20 cellular contexts compared by ENCODE assay signal in genomic region chr16:58488531-58488930, GRCh38. TPM values are rescaled to one million over a fixed set of nuclear protein-coding genes. Genes with fewer than 3 reads are reported as not detected.
"Had no signal": no experiment of that assay in that cellular context is flagged by ENCODE, and none has a peak within 500 bp of the region (broad histone marks: within the 10 kb centered on the region; RNA-seq: fewer than 3 reads in every experiment).

No MANE protein-coding gene starts in this region.

- H3K4me1 Mint-ChIP-seq: activated CD4-positive, alpha-beta T cell treated with anti-CD3 and anti-CD28 coated beads, Interleukin-2, amount 10 ng/mL, durations not matched to agents 24 days and 14 days had no signal

- H3K4me1 ChIP-seq: foreskin keratinocyte had no signal

- H3K27me3 ChIP-seq: ovary, vagina had no signal

- DNase-seq: activated CD4-positive, alpha-beta T cell treated with anti-CD3 and anti-CD28 coated beads, Interleukin-2, amount 10 ng/mL, durations not matched to agents 24 days and 14 days; activated CD4-positive, CD25-positive, alpha-beta regulatory T cell; activated CD8-positive, alpha-beta memory T cell treated with anti-CD3 and anti-CD28 coated beads, Interleukin-2, amount 50 U/mL, for 4 hours; activated CD8-positive, alpha-beta T cell treated with anti-CD3 and anti-CD28 coated beads, Interleukin-2, amount 10 ng/mL, durations not matched to agents 7 days and 5 days; activated gamma-delta T cell; activated T-cell treated with anti-CD3 and anti-CD28 coated beads, Interleukin-2, amount 50 U/mL, for 72 hours; effector CD8-positive, alpha-beta T cell; foreskin keratinocyte; glutamatergic neuron; midbrain; ovary; sigmoid colon; stimulated activated CD4-positive, alpha-beta T cell treated with anti-CD3 and anti-CD28 coated beads, Interleukin-1b, Interleukin-23, amount 100 ng/mL, for 48 hours; stomach had no signal

- H3K9me3 Mint-ChIP-seq: activated CD4-positive, alpha-beta T cell treated with anti-CD3 and anti-CD28 coated beads, Interleukin-2, amount 10 ng/mL, durations not matched to agents 24 days and 14 days; activated T-cell treated with anti-CD3 and anti-CD28 coated beads, Interleukin-2, amount 50 U/mL, for 72 hours; brain; neural crest cell had no signal

- H3K36me3 ChIP-seq: ovary, sigmoid colon, stomach, thoracic aorta, vagina had no signal

- H3K36me3 Mint-ChIP-seq: activated naive CD8-positive, alpha-beta T cell; brain had no signal

- H3K4me3 ChIP-seq: lung, ovary, vagina had no signal

- H3K4me3 Mint-ChIP-seq: activated CD4-positive, alpha-beta T cell treated with anti-CD3 and anti-CD28 coated beads, Interleukin-2, amount 10 ng/mL, durations not matched to agents 24 days and 14 days; activated CD8-positive, alpha-beta T cell treated with anti-CD3 and anti-CD28 coated beads, Interleukin-2, amount 10 ng/mL, durations not matched to agents 7 days and 5 days; activated naive CD8-positive, alpha-beta T cell; activated T-cell treated with anti-CD3 and anti-CD28 coated beads, Interleukin-2, amount 50 U/mL, for 72 hours; brain; neural crest cell had no signal

- H3K27ac ChIP-seq: foreskin keratinocyte, ovary, sigmoid colon, stomach, thoracic aorta, vagina had no signal

- H3K27ac Mint-ChIP-seq: activated CD4-positive, alpha-beta T cell treated with anti-CD3 and anti-CD28 coated beads, Interleukin-2, amount 10 ng/mL, durations not matched to agents 24 days and 14 days; activated CD8-positive, alpha-beta T cell treated with anti-CD3 and anti-CD28 coated beads, Interleukin-2, amount 10 ng/mL, durations not matched to agents 7 days and 5 days; activated naive CD8-positive, alpha-beta T cell; activated T-cell treated with anti-CD3 and anti-CD28 coated beads, Interleukin-2, amount 50 U/mL, for 72 hours had no signal

- H3K9me3 ChIP-seq: ovary, sigmoid colon, stomach, thoracic aorta, vagina had no signal

- H3K27me3 Mint-ChIP-seq: activated naive CD8-positive, alpha-beta T cell; brain had no signal

RNA-seq across cellular contexts. Expression of gene NDRG4, which starts 11.4 kb away (rescaled TPM):
- total RNA-seq: activated CD8-positive, alpha-beta T cell treated with anti-CD3 and anti-CD28 coated beads, Interleukin-2, amount 10 ng/mL, durations not matched to agents 7 days and 5 days had no signal
